18 cellular contexts compared by ENCODE assay signal in genomic region chr11:75606099-75606498, GRCh38. TPM values are rescaled to one million over a fixed set of nuclear protein-coding genes. Genes with fewer than 3 reads are reported as not detected.
DNase-seq lines count a peak whose midpoint lies in the region; ATAC-seq, FAIRE-seq and TF ChIP-seq lines count a peak whose summit lies in the region.
"Had no signal": no experiment of that assay in that cellular context is flagged by ENCODE, and none has a peak within 500 bp of the region (broad histone marks: within the 10 kb centered on the region; RNA-seq: fewer than 3 reads in every experiment).

No MANE protein-coding gene starts in this region.

- no peak overlapping the region for H4K91ac ChIP-seq in IMR-90 (ENCODE audit: insufficient read depth, low read depth, low read length)

- no peaks in the 10 kb centered on the region for H3K9me3 ChIP-seq in IMR-90 (ENCODE audit: control insufficient read depth, insufficient read depth, low read length)
- no peaks in the 10 kb centered on the region for H3K9me3 ChIP-seq in CD8-positive, alpha-beta T cell (ENCODE audit: low read length)
- H3K9me3 ChIP-seq: Caco-2 had no signal

- in situ Hi-C loops in IMR-90 (cut with MboI; ENCODE audit: low sequenced_read_pairs), result no loop called here

- no peaks in the 10 kb centered on the region for H3K79me1 ChIP-seq in IMR-90 (ENCODE audit: low read depth in 1 of 2, low read length in 2 of 2)

- dilution Hi-C loops in IMR-90 (cut with HindIII; ENCODE audit: low sequenced_read_pairs, unreplicated experiment), result no loop called here

- H3K27ac Mint-ChIP-seq in CD8-positive, alpha-beta T cell, result no peak overlapping the region
- H3K27ac Mint-ChIP-seq: CD4-positive, alpha-beta memory T cell; GM23338; H9 had no signal

- no peak overlapping the region for H2BK5ac ChIP-seq in IMR-90 (ENCODE audit: low read depth, low read length, poor library complexity, severe bottlenecking)

- intact Hi-C loops in IMR-90 (cut with micrococcal nuclease), result no loop called here
- intact Hi-C loops in CD8-positive, alpha-beta T cell (cut with DNase I, micrococcal nuclease), result no loop called here

- CTCF ChIA-PET in IMR-90 (lab: Yijun Ruan, JAX), result no interaction called here
- CTCF ChIA-PET in RWPE1 (lab: Yijun Ruan, JAX), result no interaction called here
- CTCF ChIA-PET in CD8-positive, alpha-beta T cell (lab: Charles Lee), result no interaction called here

- ATAC-seq in IMR-90 (ENCODE audit: low read depth), result no peak
- ATAC-seq in CD8-positive, alpha-beta T cell, result no peak
- ATAC-seq: HCT116 had no signal

- H3K27ac ChIP-seq in IMR-90 (ENCODE audit: insufficient read depth, low read length), result no peak overlapping the region
- 0 out of 2 replicates have a peak overlapping the region, but pooled peaks have one; percentile 8 for H3K27ac ChIP-seq in RWPE1
- H3K27ac ChIP-seq in CD8-positive, alpha-beta T cell (ENCODE audit: low read depth, low read length), result no peak overlapping the region

- no peak overlapping the region for H3K9ac ChIP-seq in IMR-90 (ENCODE audit: low read depth, low read length)

- TF ChIP-seq POLR2A in IMR-90 (IDR thresholded peaks at IDR 0.05; ENCODE audit: low read depth, low read length), result no peak

- H3K4me1 Mint-ChIP-seq in CD8-positive, alpha-beta T cell (ENCODE audit: low read depth), result no peaks in the 10 kb centered on the region
- H3K4me1 Mint-ChIP-seq: CD4-positive, alpha-beta memory T cell had no signal

- no peak overlapping the region for H3K4ac ChIP-seq in IMR-90 (ENCODE audit: low read depth, low read length)

- H3K9me1 ChIP-seq in IMR-90 (ENCODE audit: insufficient read depth, low read length), result peaks cover 17% of the 10 kb centered on the region

- TF ChIP-seq RAD21 in IMR-90 (IDR thresholded peaks at IDR 0.05; ENCODE audit: low read length), result no peak

- no peak overlapping the region for H3K23ac ChIP-seq in IMR-90 (ENCODE audit: low read depth, low read length)

- no peaks in the 10 kb centered on the region for H3K9me3 Mint-ChIP-seq in CD8-positive, alpha-beta T cell
- H3K9me3 Mint-ChIP-seq: CD4-positive, alpha-beta memory T cell; GM23338; H9 had no signal

- WGBS in IMR-90 (ENCODE audit: extremely low coverage in 2 of 2, insufficient read length in 1 of 2), 2 experiments, result 95 to 100% methylated on average over 1 to 3 of the region's 8 CpGs

- H2BK15ac ChIP-seq in IMR-90 (ENCODE audit: low read depth, low read length), result no peak overlapping the region; the same call in 2 of the 3 replicates

- TF ChIP-seq CTCF in IMR-90 (conservative IDR thresholded peaks at IDR 0.05; ENCODE audit: low read depth, low read length) (no peak), RWPE1 (conservative IDR thresholded peaks at IDR 0.05; ENCODE audit: low read depth) (no peak), bronchial epithelial cell (IDR thresholded peaks at IDR 0.05; ENCODE audit: insufficient read depth, low read length, severe bottlenecking) (no peak), foreskin fibroblast (IDR thresholded peaks at IDR 0.05; ENCODE audit: low read depth, low read length) (no peak)
- TF ChIP-seq CTCF in CD8-positive, alpha-beta T cell (IDR thresholded peaks at IDR 0.05), result no peak

- H3K56ac ChIP-seq in IMR-90 (ENCODE audit: extremely low read depth, insufficient read depth, low read length), result no peak overlapping the region

- no peak overlapping the region for H3K4me3 ChIP-seq in IMR-90 (ENCODE audit: insufficient read depth, low read depth, low read length)
- no peak overlapping the region for H3K4me3 ChIP-seq in bronchial epithelial cell (ENCODE audit: low read depth, low read length)
- no peak overlapping the region for H3K4me3 ChIP-seq in foreskin fibroblast (ENCODE audit: low read depth in 1 of 2, low read length in 2 of 2)
- H3K4me3 ChIP-seq in CD8-positive, alpha-beta T cell (ENCODE audit: low read depth, low read length), result no peak overlapping the region
- H3K4me3 ChIP-seq: GM23338 had no signal

- no peak overlapping the region for H2BK120ac ChIP-seq in IMR-90 (ENCODE audit: low read depth, low read length)

- H3K36me3 ChIP-seq in IMR-90 (ENCODE audit: control insufficient read depth, insufficient read depth, low read length) (no peaks in the 10 kb centered on the region), bronchial epithelial cell (ENCODE audit: control insufficient read depth, insufficient read depth, low read length) (no peaks in the 10 kb centered on the region)
- H3K36me3 ChIP-seq in CD8-positive, alpha-beta T cell (ENCODE audit: insufficient read depth, low read length), result no peaks in the 10 kb centered on the region

- peak overlapping the region; percentile 58; the same call in 1 of the 2 replicates for H2AK5ac ChIP-seq in IMR-90 (ENCODE audit: low read depth, low read length)

- POLR2A ChIA-PET in IMR-90 (lab: Charles Lee; ENCODE audit: unreplicated experiment) (no interaction called here), RWPE1 (lab: Yijun Ruan, JAX; ENCODE audit: low non-redundant PET) (no interaction called here)
- POLR2A ChIA-PET in CD8-positive, alpha-beta T cell (lab: Charles Lee), result no interaction called here

- H4K5ac ChIP-seq in IMR-90 (ENCODE audit: low read depth, low read length), result no peak overlapping the region

- H3K4me3 Mint-ChIP-seq in CD8-positive, alpha-beta T cell, result no peak overlapping the region
- H3K4me3 Mint-ChIP-seq: CD4-positive, alpha-beta memory T cell; GM23338; H9 had no signal

- no peak for FAIRE-seq in bronchial epithelial cell (lab: Jason Lieb, UNC)
- FAIRE-seq: G401.6, GM12892, GM19239 had no signal

- no peaks in the 10 kb centered on the region for H4K20me1 ChIP-seq in IMR-90 (ENCODE audit: insufficient read depth, low read length)

- H3K14ac ChIP-seq in IMR-90 (replicated peaks; ENCODE audit: low read depth, low read length), result no peak overlapping the region

- H3K36me3 Mint-ChIP-seq in CD8-positive, alpha-beta T cell, result no peaks in the 10 kb centered on the region
- H3K36me3 Mint-ChIP-seq: CD4-positive, alpha-beta memory T cell had no signal

- H3K4me2 ChIP-seq in IMR-90 (ENCODE audit: low read depth, low read length), result no peak overlapping the region
- H3K4me2 ChIP-seq: GM23338 had no signal

- H2BK20ac ChIP-seq in IMR-90 (ENCODE audit: low read depth, low read length), result no peak overlapping the region

- peaks cover 13% of the 10 kb centered on the region for H3K27me3 Mint-ChIP-seq in CD8-positive, alpha-beta T cell (ENCODE audit: low read depth)

- BruUV-seq in IMR-90 (replicated peaks; lab: Mats Ljungman, UMichigan), result no TSS peak

- H4K8ac ChIP-seq in IMR-90 (ENCODE audit: low read depth in 2 of 2, low read length in 2 of 2), result no peak overlapping the region

- H2AK9ac ChIP-seq in IMR-90 (replicated peaks; ENCODE audit: low read depth, low read length, poor library complexity), result no peak overlapping the region

- DNase-seq in IMR-90 (no peak), RWPE1 (ENCODE audit: low spot score) (no peak), bronchial epithelial cell (ENCODE audit: low read depth) (peak; percentile 28), islet precursor cell (peak; percentile 26), foreskin fibroblast (no peak), ecto neural progenitor cell (ENCODE audit: low spot score) (no peak)
- DNase-seq in CD8-positive, alpha-beta T cell, result no peak
- DNase-seq: C1 segment of cervical spinal cord; Caco-2; CD4-positive, alpha-beta memory T cell; DMS153; DND-41; H9 had no signal

- peaks cover 15% of the 10 kb centered on the region for H3K4me1 ChIP-seq in IMR-90 (ENCODE audit: control insufficient read depth, insufficient read depth, low read length)
- no peaks in the 10 kb centered on the region for H3K4me1 ChIP-seq in CD8-positive, alpha-beta T cell (ENCODE audit: insufficient read depth, low read length)
- H3K4me1 ChIP-seq: Caco-2 had no signal

- H2AFZ ChIP-seq in IMR-90 (replicated peaks; ENCODE audit: low read length, poor library complexity), result no peak overlapping the region

- H3K18ac ChIP-seq in IMR-90 (ENCODE audit: low read depth, low read length), result no peak overlapping the region

- peaks cover 5% of the 10 kb centered on the region; the same call in 1 of the 2 replicates for H3K27me3 ChIP-seq in IMR-90 (ENCODE audit: control insufficient read depth, insufficient read depth, low read length)
- peaks cover 5% of the 10 kb centered on the region for H3K27me3 ChIP-seq in bronchial epithelial cell (ENCODE audit: control insufficient read depth, insufficient read depth, low read length)
- H3K27me3 ChIP-seq in CD8-positive, alpha-beta T cell (ENCODE audit: insufficient read depth, low read length), result no peaks in the 10 kb centered on the region

TF ChIP-seq in IMR-90, 13 proteins besides CTCF, POLR2A, EP300 and RAD21:
- TF ChIP-seq MAZ (IDR thresholded peaks at IDR 0.05; ENCODE audit: borderline replicate concordance, low read depth, low read length) (no peak), CEBPB (IDR thresholded peaks at IDR 0.05; ENCODE audit: low read depth, low read length) (peak; percentile 24; the same call in 1 of the 2 replicates), BHLHE40 (IDR thresholded peaks at IDR 0.05; ENCODE audit: low read depth, low read length) (no peak), USF2 (IDR thresholded peaks at IDR 0.05; ENCODE audit: low read depth, low read length) (no peak), MAFK (IDR thresholded peaks at IDR 0.05; ENCODE audit: low read depth, low read length) (no peak)

RNA-seq across cellular contexts. Expression of gene SERPINH1, which starts 44.0 kb away (rescaled TPM):
- 772 and 841 TPM in 2 replicates for total RNA-seq in IMR-90 (2012; rRNA removed)
- 1,857 and 1,944 TPM in 2 replicates for polyA plus RNA-seq in IMR-90 (2012; rRNA removed)
- 823 and 2,639 TPM in 2 replicates for polyA plus RNA-seq in IMR-90 (2012; cell fraction: cytosol; rRNA removed)
- polyA plus RNA-seq in IMR-90 (2012; cell fraction: nucleus; rRNA removed; ENCODE audit: low replicate concordance), result 597 and 1,651 TPM in 2 replicates
- 80.8 and 86.9 TPM in 2 replicates for total RNA-seq in bronchial epithelial cell
- 1 to 10 TPM; 2.1 to 2.4 TPM for total RNA-seq in CD8-positive, alpha-beta T cell

Comparison
In these comparisons a context has a peak if more than half of its experiments do, and no peak if none do; other contexts are left out.
1. DNase-seq: peak in bronchial epithelial cell (single experiment) and islet precursor cell (single experiment); none in IMR-90 (single experiment), RWPE1 (single experiment), foreskin fibroblast (0 of 2), ecto neural progenitor cell (single experiment) and CD8-positive, alpha-beta T cell (0 of 7).
2. RNA of gene SERPINH1, which starts 44.0 kb away (total RNA-seq): 772 to 841 TPM in IMR-90 and 80.8 to 86.9 TPM in bronchial epithelial cell; 2.1 to 2.4 TPM in CD8-positive, alpha-beta T cell; every median in the first group is over 10 times any median in the second.